In genomic region chr2:114446571-114446970, GRCh38 we compare ENCODE assay signal across 29 cellular contexts. TPM values are rescaled to one million over a fixed set of nuclear protein-coding genes. Genes with fewer than 3 reads are reported as not detected.
"Had no signal": no experiment of that assay in that cellular context is flagged by ENCODE, and none has a peak within 500 bp of the region (broad histone marks: within the 10 kb centered on the region; RNA-seq: fewer than 3 reads in every experiment).

No MANE protein-coding gene starts in this region.

- H3K4me1 ChIP-seq: colonic mucosa, esophagus squamous epithelium, gastrocnemius medialis, heart right ventricle, left lung, lower lobe of right lung had no signal

- H3K27ac ChIP-seq: colonic mucosa, epithelial cell of prostate, esophagus squamous epithelium, gastrocnemius medialis, heart right ventricle, left lung, lower lobe of right lung had no signal

- H3K9me3 ChIP-seq: colonic mucosa, esophagus squamous epithelium, gastrocnemius medialis, heart right ventricle, left lung, lower lobe of right lung had no signal

- ATAC-seq: effector memory CD8-positive, alpha-beta T cell; esophagus mucosa; gastrocnemius medialis; heart right ventricle; left cardiac atrium; left lung; left ventricle myocardium superior; lower lobe of right lung; naive thymus-derived CD4-positive, alpha-beta T cell had no signal

- H3K36me3 ChIP-seq: colonic mucosa, esophagus squamous epithelium, gastrocnemius medialis, heart right ventricle, left lung, lower lobe of right lung had no signal

- H3K4me3 ChIP-seq: colonic mucosa, esophagus squamous epithelium, gastrocnemius medialis, heart right ventricle, left lung, lower lobe of right lung had no signal

- H3K27me3 ChIP-seq: colonic mucosa, gastrocnemius medialis, left lung had no signal

- DNase-seq: colonic mucosa; cortex of kidney; effector CD8-positive, alpha-beta T cell; effector memory CD8-positive, alpha-beta T cell; endodermal cell; erythroblast; esophagus squamous epithelium; foreskin fibroblast; foreskin melanocyte; gastrocnemius medialis; glutamatergic neuron; head of caudate nucleus; heart right ventricle; hippocampal formation; left cardiac atrium; left lung; left ventricle myocardium superior; lower lobe of right lung; mesenchymal stem cell; naive thymus-derived CD4-positive, alpha-beta T cell had no signal

- FAIRE-seq: endometrium, islet of Langerhans, keratinocyte had no signal

RNA-seq across cellular contexts. Expression of gene DPP10, which starts 4.1 kb away (rescaled TPM):
- total RNA-seq: dermis microvascular lymphatic vessel endothelial cell; esophagus mucosa; gastrocnemius medialis; glomerular endothelial cell; lung microvascular endothelial cell; mesenteric fat pad; naive thymus-derived CD4-positive, alpha-beta T cell had no signal
- polyA plus RNA-seq: heart right ventricle; keratinocyte; naive thymus-derived CD4-positive, alpha-beta T cell had no signal
